In genomic region chr13:113742000-113742441, GRCh38 we compare ENCODE assay signal across 8 cellular contexts. TPM values are rescaled to one million over a fixed set of nuclear protein-coding genes. Genes with fewer than 3 reads are reported as not detected.
DNase-seq lines count a peak whose midpoint lies in the region; ATAC-seq, FAIRE-seq and TF ChIP-seq lines count a peak whose summit lies in the region.

No MANE protein-coding gene starts in this region.

- H3K9ac ChIP-seq in K562 (ENCODE audit: insufficient read depth in 1 of 2, low read depth in 2 of 2, low read length in 2 of 2): no peak overlapping the region

- CTCF ChIA-PET in K562 (lab: Yijun Ruan, JAX; ENCODE audit: low intra/inter-chr PET ratio): no interaction called here

- peaks cover 7% of the 10 kb centered on the region; the same call in 1 of the 2 replicates for H4K20me1 ChIP-seq in K562 (replicated peaks; ENCODE audit: control insufficient read depth, insufficient read depth, low read length)

- no peak for FAIRE-seq in K562 (lab: Jason Lieb, UNC)

- WGBS in K562 (ENCODE audit: insufficient coverage, low coverage, missing lambda C conversion rate): 4% methylated on average over 10 of the region's 15 CpGs

- intact Hi-C loops in K562 (cut with micrococcal nuclease): no loop called here
- intact Hi-C loops in lower lobe of right lung (cut with DNase I): no loop called here

- peaks cover 0 to 17% of the 10 kb centered on the region in 2 experiments; a peak in 1 of 5 replicates for H3K4me1 ChIP-seq in K562 (replicated peaks in 1 of 2; ENCODE audit: control insufficient read depth in 2 of 2, insufficient read depth in 2 of 2, low read length in 2 of 2)
- H3K4me1 ChIP-seq in lower lobe of right lung: peaks cover 7% of the 10 kb centered on the region

- TF ChIP-seq EP300 in K562 (IDR thresholded peaks at IDR 0.05; ENCODE audit: low read length): no peak

- in situ Hi-C loops in K562 (cut with MboI): loop anchor here (5.0 kb wide), 1 partner anchor 70 kb away; no protein-coding TSS in a partner anchor

- BruUV-seq in K562 (replicated peaks; lab: Mats Ljungman, UMichigan): no TSS peak

- no peak for TF ChIP-seq POLR2A in K562 (conservative IDR thresholded peaks at IDR 0.05)

- H2AFZ ChIP-seq in K562 (ENCODE audit: low read depth, low read length): no peak overlapping the region

- no peaks in the 10 kb centered on the region for H3K79me2 ChIP-seq in K562 (ENCODE audit: control insufficient read depth, insufficient read depth, low read length)

- TF ChIP-seq CTCF in K562 (IDR thresholded peaks at IDR 0.05 in 2 of 3, conservative IDR thresholded peaks at IDR 0.05 in 1 of 3; ENCODE audit: insufficient read depth in 2 of 3, low read depth in 1 of 3, low read length in 3 of 3): 0 out of 6 replicates have a peak, but pooled peaks of 2 of the 3 experiments have one; percentile 21 to 27
- peak; percentile 9 for TF ChIP-seq CTCF in lower lobe of right lung (IDR thresholded peaks at IDR 0.05)

- no peak overlapping the region for H3K4me2 ChIP-seq in K562 (ENCODE audit: insufficient read depth, low read length)

- H3K27me3 ChIP-seq in K562 (ENCODE audit: control insufficient read depth in 2 of 2, insufficient read depth in 2 of 2, low read length in 2 of 2) (peaks cover 15 to 62% of the 10 kb centered on the region in 2 experiments; a peak in 4 of 5 replicates), lower lobe of right lung (ENCODE audit: low read depth) (peaks cover 10% of the 10 kb centered on the region)

- H3K36me3 ChIP-seq in K562 (ENCODE audit: control insufficient read depth, insufficient read depth, low read length) (no peaks in the 10 kb centered on the region), lower lobe of right lung (no peaks in the 10 kb centered on the region)

- no peak for TF ChIP-seq RAD21 in K562 (CRISPR knock-in tag; conservative IDR thresholded peaks at IDR 0.05 in 1 of 2, IDR thresholded peaks at IDR 0.05 in 1 of 2)

- no peaks in the 10 kb centered on the region for H3K9me1 ChIP-seq in K562 (ENCODE audit: control insufficient read depth, insufficient read depth, low read length)

- DNase-seq in A172 (ENCODE audit: low spot score) (peak; percentile 72), ELR (ENCODE audit: low read depth) (peak; percentile 79), NCI-H748 treated with DMSO at 0.1 percent for 48 hours (lab: John Stamatoyannopoulos, UW) (peak; percentile 34), K562 (ENCODE audit: extremely low read depth in 1 of 4, low spot score in 3 of 4) (peak; percentile 27 to 50 (median 39)), lower lobe of right lung (peak; percentile 70), NCI-H345 (lab: John Stamatoyannopoulos, UW) (no peak), NCI-H774 (lab: John Stamatoyannopoulos, UW) (no peak)

- no peak overlapping the region for H3K27ac ChIP-seq in K562 (ENCODE audit: extremely low read depth, low read depth, low read length)
- no peak overlapping the region for H3K27ac ChIP-seq in lower lobe of right lung

- no peak overlapping the region for H3K4me3 ChIP-seq in K562
- no peak overlapping the region for H3K4me3 ChIP-seq in lower lobe of right lung

- no peaks in the 10 kb centered on the region for H3K9me3 ChIP-seq in K562 (replicated peaks; ENCODE audit: control insufficient read depth, insufficient read depth, low read depth, low read length)
- no peaks in the 10 kb centered on the region for H3K9me3 ChIP-seq in lower lobe of right lung

- ATAC-seq in K562: peak; percentile 83
- ATAC-seq in lower lobe of right lung: peak; percentile 63 to 86
- ATAC-seq in HG03196 (IDR thresholded peaks at IDR 0.05; ENCODE audit: unreplicated experiment): no peak

- POLR2A ChIA-PET in K562 (lab: Yijun Ruan, JAX): no interaction called here

TF ChIP-seq in K562, 482 proteins besides CTCF, POLR2A, EP300 and RAD21 (continues in another document):
- TF ChIP-seq, protein P1, sequence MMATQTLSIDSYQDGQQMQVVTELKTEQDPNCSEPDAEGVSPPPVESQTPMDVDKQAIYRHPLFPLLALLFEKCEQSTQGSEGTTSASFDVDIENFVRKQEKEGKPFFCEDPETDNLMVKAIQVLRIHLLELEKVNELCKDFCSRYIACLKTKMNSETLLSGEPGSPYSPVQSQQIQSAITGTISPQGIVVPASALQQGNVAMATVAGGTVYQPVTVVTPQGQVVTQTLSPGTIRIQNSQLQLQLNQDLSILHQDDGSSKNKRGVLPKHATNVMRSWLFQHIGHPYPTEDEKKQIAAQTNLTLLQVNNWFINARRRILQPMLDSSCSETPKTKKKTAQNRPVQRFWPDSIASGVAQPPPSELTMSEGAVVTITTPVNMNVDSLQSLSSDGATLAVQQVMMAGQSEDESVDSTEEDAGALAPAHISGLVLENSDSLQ (IDR thresholded peaks at IDR 0.05): 0 out of 2 replicates have a peak, but pooled peaks have one; percentile 27
- TF ChIP-seq, protein P2, sequence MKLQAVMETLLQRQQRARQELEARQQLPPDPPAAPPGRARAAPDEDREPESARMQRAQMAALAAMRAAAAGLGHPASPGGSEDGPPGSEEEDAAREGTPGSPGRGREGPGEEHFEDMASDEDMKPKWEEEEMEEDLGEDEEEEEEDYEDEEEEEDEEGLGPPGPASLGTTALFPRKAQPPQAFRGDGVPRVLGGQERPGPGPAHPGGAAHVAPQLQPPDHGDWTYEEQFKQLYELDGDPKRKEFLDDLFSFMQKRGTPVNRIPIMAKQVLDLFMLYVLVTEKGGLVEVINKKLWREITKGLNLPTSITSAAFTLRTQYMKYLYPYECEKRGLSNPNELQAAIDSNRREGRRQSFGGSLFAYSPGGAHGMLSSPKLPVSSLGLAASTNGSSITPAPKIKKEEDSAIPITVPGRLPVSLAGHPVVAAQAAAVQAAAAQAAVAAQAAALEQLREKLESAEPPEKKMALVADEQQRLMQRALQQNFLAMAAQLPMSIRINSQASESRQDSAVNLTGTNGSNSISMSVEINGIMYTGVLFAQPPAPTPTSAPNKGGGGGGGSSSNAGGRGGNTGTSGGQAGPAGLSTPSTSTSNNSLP (IDR thresholded peaks at IDR 0.05; ENCODE audit: borderline replicate concordance, low read depth, low read length): no peak
- TF ChIP-seq, protein P3, sequence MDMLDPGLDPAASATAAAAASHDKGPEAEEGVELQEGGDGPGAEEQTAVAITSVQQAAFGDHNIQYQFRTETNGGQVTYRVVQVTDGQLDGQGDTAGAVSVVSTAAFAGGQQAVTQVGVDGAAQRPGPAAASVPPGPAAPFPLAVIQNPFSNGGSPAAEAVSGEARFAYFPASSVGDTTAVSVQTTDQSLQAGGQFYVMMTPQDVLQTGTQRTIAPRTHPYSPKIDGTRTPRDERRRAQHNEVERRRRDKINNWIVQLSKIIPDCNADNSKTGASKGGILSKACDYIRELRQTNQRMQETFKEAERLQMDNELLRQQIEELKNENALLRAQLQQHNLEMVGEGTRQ (CRISPR knock-in tag; IDR thresholded peaks at IDR 0.05): peak; percentile 73
- TF ChIP-seq CEBPB (tag; IDR thresholded peaks at IDR 0.05): peak; percentile 78
- TF ChIP-seq TEAD1 (CRISPR knock-in tag; IDR thresholded peaks at IDR 0.05): no peak
- no peak for TF ChIP-seq CEBPG (CRISPR knock-in tag; IDR thresholded peaks at IDR 0.05)
- TF ChIP-seq CEBPG (tag; conservative IDR thresholded peaks at IDR 0.05 in 1 of 2, IDR thresholded peaks at IDR 0.05 in 1 of 2): 0 out of 4 replicates have a peak, but pooled peaks of 1 of the 2 experiments have one; percentile 20
- TF ChIP-seq RAD51 (IDR thresholded peaks at IDR 0.05; ENCODE audit: borderline replicate concordance, low read depth): peak; percentile 60; the same call in 1 of the 2 replicates
- peak; percentile 9; the same call in 1 of the 2 replicates for TF ChIP-seq CBFA2T3 (IDR thresholded peaks at IDR 0.05)
- no peak for TF ChIP-seq HDGF (IDR thresholded peaks at IDR 0.05)
- no peak for TF ChIP-seq TRIM25 (IDR thresholded peaks at IDR 0.05; ENCODE audit: borderline replicate concordance)

RNA-seq across cellular contexts. Expression of gene TMEM255B, which starts 17.0 kb away (rescaled TPM):
- total RNA-seq in A172 (2014; rRNA removed; shearing (Covaris generic)): 1.8 and 2.3 TPM in 2 replicates
- total RNA-seq in K562 (2011; cell fraction: chromatin; rRNA removed; ENCODE audit: low replicate concordance): 1.8 and 1.9 TPM in 2 replicates
- 1.3 and 1.5 TPM in 2 replicates for total RNA-seq in K562 (2011; cell fraction: nucleolus; rRNA removed)
- total RNA-seq in K562 (2011; cell fraction: nucleoplasm; rRNA removed): 1.1 TPM in 2 replicates
- total RNA-seq in K562 (2014; rRNA removed) (0.23 and 0.33 TPM in 2 replicates), K562 (2014; rRNA removed; fragmentation: Illumina TruSeq; extraction: Trizol) (0.13 and 0.22 TPM in 2 replicates), K562 (2015; rRNA removed; fragmentation: Illumina TruSeq; extraction: Trizol) (0.30 and 0.36 TPM in 2 replicates), K562 (2021) (0.72 and 0.75 TPM in 2 replicates), lower lobe of right lung (21.5 TPM)
- polyA plus RNA-seq in K562 (2011; rRNA removed) (0.20 and 0.45 TPM in 2 replicates), K562 (2014; fragmentation: Illumina TruSeq; extraction: Trizol) (0.42 and 0.46 TPM in 2 replicates), K562 (2014; fragmentation: Nextera tagmentation; extraction: Ambion mirVana) (under 1 TPM; 0.01 to 0.04 TPM), K562 (2014; rRNA removed) (0.40 and 0.46 TPM in 2 replicates)
- 0.19 and 0.65 TPM in 2 replicates for polyA plus RNA-seq in K562 (2011; cell fraction: cytosol; rRNA removed)
- 0.46 and 0.76 TPM in 2 replicates for polyA plus RNA-seq in K562 (2011; cell fraction: nucleus; rRNA removed)
- 0.57 and 2.2 TPM in 2 replicates for polyA plus RNA-seq in K562 (2012)
- 1.1 and 1.3 TPM in 2 replicates for polyA minus RNA-seq in K562 (2011; rRNA and poly(A)+ RNA removed)
- polyA minus RNA-seq in K562 (2011; cell fraction: cytosol; rRNA and poly(A)+ RNA removed): 0.38 and 0.73 TPM in 2 replicates
- 0.27 and 0.89 TPM in 2 replicates for polyA minus RNA-seq in K562 (2011; cell fraction: nucleus; rRNA and poly(A)+ RNA removed)

Comparison
In these comparisons a context has a peak if more than half of its experiments do, and no peak if none do; other contexts are left out.
1. DNase-seq: peak in A172 (single experiment), ELR (single experiment), NCI-H748 treated with DMSO at 0.1 percent for 48 hours (single experiment), K562 (4 of 4) and lower lobe of right lung (single experiment); none in NCI-H345 (single experiment) and NCI-H774 (single experiment).